Comparison of ENCODE assay signal across 16 cellular contexts in the genomic region with DNA sequence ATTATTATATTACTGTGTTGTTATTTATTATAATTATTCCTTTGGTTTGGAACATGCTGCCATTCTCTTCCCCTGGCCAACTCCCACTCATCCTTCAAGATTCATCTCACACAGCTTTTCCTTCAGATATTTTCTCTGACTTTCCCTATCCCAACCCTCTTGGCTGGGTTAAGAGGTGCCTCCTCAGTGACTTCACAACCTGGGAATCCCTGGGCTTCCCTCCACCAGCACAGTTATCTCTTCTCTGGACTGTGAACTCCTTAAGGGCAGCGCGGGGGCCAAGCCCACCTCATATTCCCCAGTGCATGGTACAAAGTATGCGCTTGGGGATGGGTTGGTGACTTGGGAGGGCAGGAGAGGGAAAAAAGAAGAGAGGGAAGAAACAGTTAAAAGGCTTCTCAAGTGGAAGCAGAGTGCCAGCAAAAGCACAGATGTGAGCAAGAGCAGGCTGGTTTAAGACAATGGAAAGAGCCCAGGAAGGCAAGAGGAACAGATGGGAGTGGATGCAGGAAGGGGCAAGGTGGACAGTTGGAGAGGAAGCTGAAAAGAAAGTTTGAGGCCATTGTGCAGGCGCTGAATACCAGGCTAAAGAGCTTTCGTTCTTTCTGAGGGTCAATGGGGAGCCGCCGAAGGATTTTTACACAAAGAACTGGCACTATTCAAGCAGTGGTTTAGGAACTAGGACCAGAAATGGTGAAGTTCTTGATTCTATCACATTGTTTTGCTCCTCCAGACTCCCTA.
"Had no signal": no experiment of that assay in that cellular context is flagged by ENCODE, and none has a peak within 500 bp of the region (broad histone marks: within the 10 kb centered on the region; RNA-seq: fewer than 3 reads in every experiment).

No MANE protein-coding gene starts in this region.

- H3K4me1 ChIP-seq: lower lobe of right lung, spleen, upper lobe of right lung had no signal

- H3K4me3 ChIP-seq: cardiac muscle cell, lower lobe of right lung, spleen, upper lobe of right lung had no signal

- H3K27ac ChIP-seq: cardiac muscle cell, epithelial cell of prostate, lower lobe of right lung, spleen, upper lobe of right lung had no signal

- H3K9me3 ChIP-seq: lower lobe of right lung, spleen, upper lobe of right lung had no signal

- H3K36me3 ChIP-seq: cardiac muscle cell, lower lobe of right lung, spleen, upper lobe of right lung had no signal

- DNase-seq: activated CD4-positive, CD25-positive, alpha-beta regulatory T cell treated with anti-CD3 and anti-CD28 coated beads, Interleukin-2, amount 50 U/mL, for 72 hours; activated gamma-delta T cell treated with Interleukin-2 at 50 U/mL for 16 hours; foreskin fibroblast; hippocampal formation; islet precursor cell; left colon; lower lobe of right lung; natural killer cell; nucleus accumbens; posterior cingulate gyrus; spleen; stimulated activated CD4-positive, alpha-beta T cell treated with anti-CD3 and anti-CD28 coated beads, Interleukin-4, amount 100 ng/mL, for 4 hours; stimulated activated naive CD4-positive, alpha-beta T cell; upper lobe of right lung had no signal

- H3K27me3 ChIP-seq: spleen, upper lobe of right lung had no signal
